21 cellular contexts compared by ENCODE assay signal in genomic region chr15:68781209-68781608, GRCh38. TPM values are rescaled to one million over a fixed set of nuclear protein-coding genes. Genes with fewer than 3 reads are reported as not detected.
A peak's percentile ranks its signal among the peaks of the same experiment; 100 is the strongest.
DNase-seq lines count a peak whose midpoint lies in the region; ATAC-seq, FAIRE-seq and TF ChIP-seq lines count a peak whose summit lies in the region.
"Had no signal": no experiment of that assay in that cellular context is flagged by ENCODE, and none has a peak within 500 bp of the region (broad histone marks: within the 10 kb centered on the region; RNA-seq: fewer than 3 reads in every experiment).

No MANE protein-coding gene starts in this region.

- no peak for ATAC-seq in CD8-positive, alpha-beta T cell
- ATAC-seq in GM18868 (IDR thresholded peaks at IDR 0.05; ENCODE audit: unreplicated experiment): no peak

- peaks cover 38% of the 10 kb centered on the region for H3K4me1 Mint-ChIP-seq in activated CD4-positive, alpha-beta T cell treated with anti-CD3 and anti-CD28 coated beads, Interleukin-2, amount 10 ng/mL, durations not matched to agents 7 days and 5 days
- H3K4me1 Mint-ChIP-seq in CD8-positive, alpha-beta T cell (ENCODE audit: low read depth): peaks cover 27% of the 10 kb centered on the region

- H3K4me3 ChIP-seq in CD8-positive, alpha-beta T cell (ENCODE audit: low read depth, low read length): no peak overlapping the region
- H3K4me3 ChIP-seq in dorsolateral prefrontal cortex: peak overlapping the region in 15 of 59 donors; percentile 3 to 44 (median 21)
- H3K4me3 ChIP-seq in neutrophil (ENCODE audit: low read depth in 1 of 2, low read length in 1 of 2): peak overlapping the region; percentile 77 to 85
- H3K4me3 ChIP-seq: SJSA1, uterus had no signal

- no peaks in the 10 kb centered on the region for H3K9me3 Mint-ChIP-seq in activated CD4-positive, alpha-beta T cell treated with anti-CD3 and anti-CD28 coated beads, Interleukin-2, amount 10 ng/mL, durations not matched to agents 7 days and 5 days
- no peaks in the 10 kb centered on the region for H3K9me3 Mint-ChIP-seq in CD8-positive, alpha-beta T cell
- H3K9me3 Mint-ChIP-seq: activated B cell treated with CpG ODN at 0.5 μM for 24 hours, nephron had no signal

- CTCF ChIA-PET in activated CD4-positive, alpha-beta T cell treated with anti-CD3 and anti-CD28 coated beads, Interleukin-2, amount 10 ng/mL, durations not matched to agents 7 days and 5 days (lab: Charles Lee): interaction anchor here (0.6 kb wide), 2 partner anchors 11 to 288 kb away, joined by 3 to 7 read pairs; no protein-coding TSS in a partner anchor
- CTCF ChIA-PET in CD8-positive, alpha-beta T cell (lab: Charles Lee): interaction anchor here (0.8 to 4.3 kb wide), 5 partner anchors 9 to 231 kb away, joined by 3 to 19 read pairs (median 4); no protein-coding TSS in a partner anchor

- H3K27me3 ChIP-seq in CD8-positive, alpha-beta T cell (ENCODE audit: insufficient read depth, low read length): no peaks in the 10 kb centered on the region
- H3K27me3 ChIP-seq in dorsolateral prefrontal cortex (no peaks in the 10 kb centered on the region), neutrophil (no peaks in the 10 kb centered on the region)
- H3K27me3 ChIP-seq: SJSA1, uterus had no signal

- TF ChIP-seq CTCF in CD8-positive, alpha-beta T cell (IDR thresholded peaks at IDR 0.05): no peak
- TF ChIP-seq CTCF in dorsolateral prefrontal cortex (IDR thresholded peaks at IDR 0.05 in 54 of 56, conservative IDR thresholded peaks at IDR 0.05 in 2 of 56; ENCODE audit: low read depth in 1 of 56, partially characterized antibody in 56 of 56): no peak
- no peak for TF ChIP-seq CTCF in neutrophil (IDR thresholded peaks at IDR 0.05)

- H3K27ac ChIP-seq in CD8-positive, alpha-beta T cell (ENCODE audit: low read depth, low read length): no peak overlapping the region
- peak overlapping the region in 54 of 59 donors; percentile 2 to 84 (median 72) for H3K27ac ChIP-seq in dorsolateral prefrontal cortex
- peak overlapping the region; percentile 98 for H3K27ac ChIP-seq in neutrophil
- H3K27ac ChIP-seq: C4-2B, SJSA1, uterus had no signal

- no peaks in the 10 kb centered on the region for H3K27me3 Mint-ChIP-seq in activated CD4-positive, alpha-beta T cell treated with anti-CD3 and anti-CD28 coated beads, Interleukin-2, amount 10 ng/mL, durations not matched to agents 7 days and 5 days
- H3K27me3 Mint-ChIP-seq in CD8-positive, alpha-beta T cell (ENCODE audit: low read depth): no peaks in the 10 kb centered on the region
- H3K27me3 Mint-ChIP-seq: activated B cell treated with CpG ODN at 0.5 μM for 24 hours had no signal

- H3K36me3 ChIP-seq in CD8-positive, alpha-beta T cell (ENCODE audit: insufficient read depth, low read length): peaks cover 20% of the 10 kb centered on the region
- peaks cover 53% of the 10 kb centered on the region for H3K36me3 ChIP-seq in neutrophil
- H3K36me3 ChIP-seq: uterus had no signal

- POLR2A ChIA-PET in activated CD4-positive, alpha-beta T cell treated with anti-CD3 and anti-CD28 coated beads, Interleukin-2, amount 10 ng/mL, durations not matched to agents 7 days and 5 days (lab: Charles Lee): no interaction called here
- POLR2A ChIA-PET in CD8-positive, alpha-beta T cell (lab: Charles Lee): interaction anchor here (1.0 kb wide), 1 partner anchor 8 kb away, joined by 3 read pairs; no protein-coding TSS in a partner anchor

- no peak overlapping the region for H3K4me3 Mint-ChIP-seq in activated CD4-positive, alpha-beta T cell treated with anti-CD3 and anti-CD28 coated beads, Interleukin-2, amount 10 ng/mL, durations not matched to agents 7 days and 5 days
- no peak overlapping the region for H3K4me3 Mint-ChIP-seq in CD8-positive, alpha-beta T cell
- H3K4me3 Mint-ChIP-seq: nephron had no signal

- no peak for DNase-seq in activated CD4-positive, alpha-beta T cell treated with anti-CD3 and anti-CD28 coated beads, Interleukin-2, amount 10 ng/mL, durations not matched to agents 7 days and 5 days
- DNase-seq in activated CD4-positive, alpha-beta T cell treated with anti-CD3 and anti-CD28 coated beads for 4 hours: no peak
- DNase-seq in CD8-positive, alpha-beta T cell: no peak
- DNase-seq in dorsolateral prefrontal cortex (no peak), RCC 7860 (ENCODE audit: low spot score) (no peak), NCI-H748 treated with DMSO at 0.1 percent for 48 hours (lab: John Stamatoyannopoulos, UW) (no peak)
- DNase-seq: activated B cell treated with CpG ODN at 0.5 μM for 24 hours, DMS53, hippocampal formation, islet precursor cell, mesendoderm, NCI-H1436 had no signal

- intact Hi-C loops in CD8-positive, alpha-beta T cell (cut with DNase I, micrococcal nuclease): no loop called here
- intact Hi-C loops in dorsolateral prefrontal cortex (cut with DNase I): loop anchor here in 1 of 2 donors (5.0 kb wide), 1 partner anchor 41 kb away; the partner anchor contains the start of gene ANP32A

- H3K27ac Mint-ChIP-seq in activated CD4-positive, alpha-beta T cell treated with anti-CD3 and anti-CD28 coated beads, Interleukin-2, amount 10 ng/mL, durations not matched to agents 7 days and 5 days: peak overlapping the region; percentile 27
- peak overlapping the region; percentile 18 for H3K27ac Mint-ChIP-seq in CD8-positive, alpha-beta T cell
- H3K27ac Mint-ChIP-seq: activated B cell treated with CpG ODN at 0.5 μM for 24 hours, nephron had no signal

- peaks cover 23% of the 10 kb centered on the region for H3K4me1 ChIP-seq in CD8-positive, alpha-beta T cell (ENCODE audit: insufficient read depth, low read length)
- peaks cover 69 to 78% of the 10 kb centered on the region in 2 experiments for H3K4me1 ChIP-seq in neutrophil (ENCODE audit: control insufficient read depth in 1 of 2, insufficient read depth in 1 of 2, low read depth in 1 of 2, low read length in 1 of 2)
- H3K4me1 ChIP-seq: SJSA1, uterus had no signal

- H3K9me3 ChIP-seq in CD8-positive, alpha-beta T cell (ENCODE audit: low read length): no peaks in the 10 kb centered on the region
- no peaks in the 10 kb centered on the region for H3K9me3 ChIP-seq in neutrophil
- H3K9me3 ChIP-seq: SJSA1, uterus had no signal

- peaks cover 64% of the 10 kb centered on the region for H3K36me3 Mint-ChIP-seq in activated CD4-positive, alpha-beta T cell treated with anti-CD3 and anti-CD28 coated beads, Interleukin-2, amount 10 ng/mL, durations not matched to agents 7 days and 5 days (ENCODE audit: low read depth)
- H3K36me3 Mint-ChIP-seq in CD8-positive, alpha-beta T cell: peaks cover 73% of the 10 kb centered on the region

- FAIRE-seq in RCC 7860 (lab: Jason Lieb, UNC): no peak
- FAIRE-seq: astrocyte, endometrium, H54 had no signal

RNA-seq across cellular contexts. Expression of gene ANP32A, which starts 39.5 kb away (rescaled TPM):
- 100 to 1,000 TPM; 219 to 286 TPM for total RNA-seq in activated CD4-positive, alpha-beta T cell treated with anti-CD3 and anti-CD28 coated beads, Interleukin-2, amount 10 ng/mL, durations not matched to agents 7 days and 5 days
- 10 to 100 TPM; 47.6 to 51.9 TPM for total RNA-seq in CD8-positive, alpha-beta T cell
- 100 to 1,000 TPM in 110 of 120 experiments, 10 to 100 TPM in 10; 83.9 to 167 (median 121) TPM for total RNA-seq in dorsolateral prefrontal cortex
